39 cellular contexts compared by ENCODE assay signal in the genomic region with DNA sequence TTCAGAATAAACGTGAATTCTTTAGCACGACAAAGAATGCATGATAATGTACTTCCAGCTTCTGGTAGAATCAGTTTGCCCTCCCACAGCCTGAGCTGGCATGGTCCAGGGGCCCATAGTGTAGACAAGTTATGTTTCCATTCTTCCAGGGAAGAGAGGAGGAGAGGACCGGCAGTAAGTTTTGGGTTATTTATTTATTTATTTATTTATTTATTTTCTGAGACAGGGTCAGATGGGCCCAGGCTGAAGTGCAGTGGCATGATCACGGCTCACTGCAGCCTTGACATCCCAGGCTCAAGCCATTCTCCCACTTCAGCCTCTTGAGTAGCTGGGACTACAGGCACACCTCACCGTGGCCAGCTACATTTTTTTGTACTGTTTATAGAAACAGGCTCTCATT. TPM values are rescaled to one million over a fixed set of nuclear protein-coding genes. Genes with fewer than 3 reads are reported as not detected.
"Had no signal": no experiment of that assay in that cellular context is flagged by ENCODE, and none has a peak within 500 bp of the region (broad histone marks: within the 10 kb centered on the region; RNA-seq: fewer than 3 reads in every experiment).

No MANE protein-coding gene starts in this region.

- H3K4me3 ChIP-seq: MG63 had no signal

- DNase-seq: Karpas-422, Kasumi-1, MG63, MM.1S, MV-4-11, NCI-H1048, NCI-H1092, NCI-H1092 treated with DMSO at 0.1 percent for 48 hours, NCI-H1105, NCI-H1105 treated with DMSO at 0.1 percent for 48 hours, NCI-H1417 treated with DMSO at 0.1 percent for 48 hours, NCI-H1436, NCI-H1436 treated with DMSO at 0.1 percent for 48 hours, NCI-H146, NCI-H1694, NCI-H1694 treated with DMSO at 0.1 percent for 48 hours, NCI-H187, NCI-H187 treated with DMSO at 0.1 percent for 48 hours, NCI-H1930, NCI-H2029, NCI-H2029 treated with DMSO at 0.1 percent for 48 hours, NCI-H2081, NCI-H2081 treated with DMSO at 0.1 percent for 48 hours, NCI-H2107, NCI-H2171, NCI-H2171 treated with DMSO at 0.1 percent for 48 hours, NCI-H2227 treated with DMSO at 0.1 percent for 48 hours, NCI-H226, NCI-H345, NCI-H446, NCI-H446 treated with DMSO at 0.1 percent for 48 hours, NCI-H510A, NCI-H510A treated with DMSO at 0.1 percent for 48 hours, NCI-H524, NCI-H524 treated with DMSO at 0.1 percent for 48 hours had no signal

- H3K36me3 ChIP-seq: MG63 had no signal

- H3K9me3 ChIP-seq: MG63 had no signal

RNA-seq across cellular contexts. Expression of a gene that starts 4.7 kb away (rescaled TPM):
- total RNA-seq: LHCN-M2, M059J, MCF 10A, NCI-H460 had no signal
